In genomic region chr2:65316072-65316471, GRCh38 we compare ENCODE assay signal across 13 cellular contexts.
DNase-seq lines count a peak whose midpoint lies in the region; ATAC-seq and TF ChIP-seq lines count a peak whose summit lies in the region.
"Had no signal": no experiment of that assay in that cellular context is flagged by ENCODE, and none has a peak within 500 bp of the region (broad histone marks: within the 10 kb centered on the region; RNA-seq: fewer than 3 reads in every experiment).

No MANE protein-coding gene starts in this region.

- no peak for TF ChIP-seq RAD21 in SK-N-SH (IDR thresholded peaks at IDR 0.05; ENCODE audit: low read length)

- CTCF ChIA-PET in SK-N-SH (lab: Yijun Ruan, JAX), result interaction anchor here (0.7 to 0.8 kb wide), 2 partner anchors 12 to 122 kb away, joined by 3 read pairs; no protein-coding TSS in a partner anchor

- intact Hi-C loops in right lobe of liver (cut with DNase I) (no loop called here), testis (cut with DNase I; ENCODE audit: low total_unique reads) (no loop called here)

- no peak overlapping the region for H3K9ac ChIP-seq in SK-N-SH

- H3F3A ChIP-seq in SK-N-SH (replicated peaks; ENCODE audit: insufficient read depth), result peaks cover 11% of the 10 kb centered on the region

- no peak overlapping the region for H3K4me2 ChIP-seq in SK-N-SH

- H3K27me3 ChIP-seq in MG63 (no peaks in the 10 kb centered on the region), right lobe of liver (no peaks in the 10 kb centered on the region), testis (no peaks in the 10 kb centered on the region), SK-N-SH (ENCODE audit: insufficient read depth) (no peaks in the 10 kb centered on the region)
- no peaks in the 10 kb centered on the region for H3K27me3 ChIP-seq in effector memory CD4-positive, alpha-beta T cell (replicated peaks; ENCODE audit: control insufficient read depth, insufficient read depth, low read length, poor library complexity, severe bottlenecking)
- H3K27me3 ChIP-seq: spleen had no signal

- no peak for TF ChIP-seq CTCF in epithelial cell of esophagus (IDR thresholded peaks at IDR 0.05; ENCODE audit: insufficient read depth, low read depth, low read length, missing control alignments)
- TF ChIP-seq CTCF in right lobe of liver (IDR thresholded peaks at IDR 0.05), result no peak
- TF ChIP-seq CTCF in testis (IDR thresholded peaks at IDR 0.05), result no peak
- TF ChIP-seq CTCF in SK-N-SH (IDR thresholded peaks at IDR 0.05), result no peak

- no peaks in the 10 kb centered on the region for H3K9me2 ChIP-seq in SK-N-SH

- peaks cover 0 to 11% (median 3%) of the 10 kb centered on the region in 4 donors for H3K4me1 ChIP-seq in right lobe of liver
- H3K4me1 ChIP-seq in testis, result no peaks in the 10 kb centered on the region
- H3K4me1 ChIP-seq in SK-N-SH (ENCODE audit: control insufficient read depth in 1 of 2, insufficient read depth in 2 of 2, low read depth in 1 of 2, low read length in 1 of 2), result peaks cover 0 to 13% of the 10 kb centered on the region in 2 experiments; a peak in 2 of 4 replicates
- H3K4me1 ChIP-seq in effector memory CD4-positive, alpha-beta T cell (ENCODE audit: control insufficient read depth, insufficient read depth, low read length, poor library complexity, severe bottlenecking), result peaks cover 5% of the 10 kb centered on the region
- H3K4me1 ChIP-seq: spleen had no signal

- no peak overlapping the region for H3K4me3 ChIP-seq in MG63
- H3K4me3 ChIP-seq in epithelial cell of esophagus (ENCODE audit: low read length), result no peak overlapping the region
- no peak overlapping the region for H3K4me3 ChIP-seq in right lobe of liver
- no peak overlapping the region for H3K4me3 ChIP-seq in testis
- H3K4me3 ChIP-seq in SK-N-SH (ENCODE audit: low read depth in 2 of 2, low read length in 1 of 2), result no peak overlapping the region
- H3K4me3 ChIP-seq in effector memory CD4-positive, alpha-beta T cell (ENCODE audit: insufficient read depth, low read depth, low read length, poor library complexity, severe bottlenecking), result no peak overlapping the region
- H3K4me3 ChIP-seq: spleen had no signal

- 51% methylated on average over 6 of the region's 6 CpGs for WGBS in right lobe of liver (ENCODE audit: insufficient coverage, low coverage, low lambda C conversion rate, missing lambda C conversion rate)
- WGBS in testis, 2 donors, result 45 to 70% methylated on average over 6 of the region's 6 CpGs
- 94% methylated on average over 5 of the region's 6 CpGs for whole genome bisulfite sequencing in SK-N-SH (ENCODE audit: low lambda C conversion rate)

- H3K9me3 ChIP-seq in MG63, result no peaks in the 10 kb centered on the region
- H3K9me3 ChIP-seq in right lobe of liver, result no peaks in the 10 kb centered on the region
- no peaks in the 10 kb centered on the region for H3K9me3 ChIP-seq in testis
- H3K9me3 ChIP-seq in SK-N-SH, result no peaks in the 10 kb centered on the region
- H3K9me3 ChIP-seq in effector memory CD4-positive, alpha-beta T cell (ENCODE audit: control insufficient read depth, low read length), result no peaks in the 10 kb centered on the region
- H3K9me3 ChIP-seq: spleen had no signal

- peak overlapping the region in 1 of 3 donors; percentile 44 for H3K27ac ChIP-seq in right lobe of liver
- no peak overlapping the region for H3K27ac ChIP-seq in testis
- H3K27ac ChIP-seq in SK-N-SH (ENCODE audit: low read depth in 2 of 2, low read length in 1 of 2), result no peak overlapping the region; a peak in 1 of 4 replicates
- H3K27ac ChIP-seq in effector memory CD4-positive, alpha-beta T cell (ENCODE audit: insufficient read depth, low read length, poor library complexity, severe bottlenecking), result no peak overlapping the region
- H3K27ac ChIP-seq: spleen had no signal

- DNase-seq in MG63 (peak; percentile 96), epithelial cell of esophagus (ENCODE audit: low read depth) (peak; percentile 98), right lobe of liver (peak in 2 of 3 donors; percentile 37 to 57), testis (peak; percentile 74), SK-N-SH (no peak)
- DNase-seq in effector memory CD4-positive, alpha-beta T cell, result no peak
- DNase-seq: CD4-positive, CD25-positive, alpha-beta regulatory T cell; natural killer cell; NCI-H1092; NCI-H510A; spleen had no signal

- peaks cover 9% of the 10 kb centered on the region; the same call in 1 of the 2 replicates for H4K20me1 ChIP-seq in SK-N-SH (ENCODE audit: insufficient read depth)

- ATAC-seq in right lobe of liver, result peak; percentile 47 to 90 (median 66)
- ATAC-seq in GM19035 (IDR thresholded peaks at IDR 0.05; ENCODE audit: unreplicated experiment), result no peak
- ATAC-seq in GM19455 (IDR thresholded peaks at IDR 0.05; ENCODE audit: unreplicated experiment), result no peak
- ATAC-seq: natural killer cell had no signal

- TF ChIP-seq POLR2A in right lobe of liver (IDR thresholded peaks at IDR 0.05) (no peak), testis (IDR thresholded peaks at IDR 0.05) (no peak)

- H3K36me3 ChIP-seq in MG63 (peaks cover 58% of the 10 kb centered on the region), right lobe of liver (peaks cover 0 to 40% (median 11%) of the 10 kb centered on the region in 4 donors), testis (ENCODE audit: low read depth, missing control alignments) (no peaks in the 10 kb centered on the region), SK-N-SH (replicated peaks in 1 of 2; ENCODE audit: control insufficient read depth in 1 of 2, insufficient read depth in 2 of 2, low read length in 1 of 2) (peaks cover 40 to 47% of the 10 kb centered on the region in 2 experiments)
- no peaks in the 10 kb centered on the region for H3K36me3 ChIP-seq in effector memory CD4-positive, alpha-beta T cell (ENCODE audit: control insufficient read depth, insufficient read depth, low read length)

- H3K79me2 ChIP-seq in SK-N-SH (ENCODE audit: insufficient read depth), result peaks cover 33% of the 10 kb centered on the region

- POLR2A ChIA-PET in SK-N-SH (lab: Yijun Ruan, JAX), result no interaction called here

- no peak for TF ChIP-seq EP300 in SK-N-SH (IDR thresholded peaks at IDR 0.05; ENCODE audit: borderline replicate concordance in 1 of 2, low read depth in 1 of 2, low read length in 1 of 2)

- no peak overlapping the region for H2AFZ ChIP-seq in SK-N-SH (ENCODE audit: low read depth)

TF ChIP-seq in SK-N-SH, 30 proteins besides CTCF, POLR2A, EP300 and RAD21:
- TF ChIP-seq TEAD4 (IDR thresholded peaks at IDR 0.05; ENCODE audit: borderline replicate concordance, insufficient read depth), result no peak

Comparison
In these comparisons a context has a peak if more than half of its experiments do, and no peak if none do; other contexts are left out.
1. DNase-seq: peak in MG63 (single experiment), epithelial cell of esophagus (single experiment), right lobe of liver (2 of 3) and testis (single experiment); none in SK-N-SH (single experiment) and effector memory CD4-positive, alpha-beta T cell (0 of 3).
2. ATAC-seq: peak in right lobe of liver (4 of 4); none in GM19035 (single experiment) and GM19455 (single experiment).